18 cellular contexts compared by ENCODE assay signal in genomic region chr15:28111552-28111951, GRCh38. TPM values are rescaled to one million over a fixed set of nuclear protein-coding genes. Genes with fewer than 3 reads are reported as not detected.
"Had no signal": no experiment of that assay in that cellular context is flagged by ENCODE, and none has a peak within 500 bp of the region (broad histone marks: within the 10 kb centered on the region; RNA-seq: fewer than 3 reads in every experiment).

No MANE protein-coding gene starts in this region.

- H3K27me3 Mint-ChIP-seq: stimulated activated memory B cell treated with anti-CD40 and anti-IgM and Interleukin-4, amounts not matched to agents 10 μg/mL and 1 μg/mL and 100 μg/mL, for 72 hours had no signal

- ATAC-seq: foreskin keratinocyte; stimulated activated memory B cell treated with anti-CD40 and anti-IgM and Interleukin-4, amounts not matched to agents 10 μg/mL and 1 μg/mL and 100 μg/mL, for 72 hours had no signal

- DNase-seq: activated CD4-positive, alpha-beta T cell treated with anti-CD3 and anti-CD28 coated beads, Interleukin-2, amount 10 ng/mL, durations not matched to agents 7 days and 5 days; activated CD4-positive, CD25-positive, alpha-beta regulatory T cell; activated naive CD4-positive, alpha-beta T cell treated with anti-CD3 and anti-CD28 coated beads, Interleukin-2, amount 50 U/mL, for 16 hours; activated T-cell treated with anti-CD3 and anti-CD28 coated beads, Interleukin-2, amount 50 U/mL, for 1 hour; central memory CD4-positive, alpha-beta T cell; cortex of kidney; effector memory CD4-positive, alpha-beta T cell; foreskin keratinocyte; glutamatergic neuron; stimulated activated CD4-positive, alpha-beta T cell treated with anti-CD3 and anti-CD28 coated beads, Interleukin-12 subunit alpha, Interleukin-12 subunit beta, amount 100 ng/mL, for 4 hours; stimulated activated CD4-positive, alpha-beta T cell treated with anti-CD3 and anti-CD28 coated beads, Interleukin-2, amount 100 ng/mL, for 24 hours had no signal

- H3K4me1 ChIP-seq: foreskin keratinocyte had no signal

- H3K9me3 ChIP-seq: adrenal gland had no signal

- H3K4me3 ChIP-seq: adrenal gland had no signal

- FAIRE-seq: urothelium cell line had no signal

- H3K4me3 Mint-ChIP-seq: activated CD4-positive, alpha-beta T cell treated with anti-CD3 and anti-CD28 coated beads, Interleukin-2, amount 10 ng/mL, durations not matched to agents 7 days and 5 days; stimulated activated memory B cell treated with anti-CD40 and anti-IgM and Interleukin-4, amounts not matched to agents 10 μg/mL and 1 μg/mL and 100 μg/mL, for 72 hours; T-helper 2 cell treated with Interferon-gamma antibody and Interleukin-4, amounts not matched to agents 5 μg/mL and 100 μg/mL, for 36 hours had no signal

- H3K27ac ChIP-seq: adrenal gland, foreskin keratinocyte had no signal

- H3K27ac Mint-ChIP-seq: activated CD4-positive, alpha-beta T cell treated with anti-CD3 and anti-CD28 coated beads, Interleukin-2, amount 10 ng/mL, durations not matched to agents 7 days and 5 days; stimulated activated memory B cell treated with anti-CD40 and anti-IgM and Interleukin-4, amounts not matched to agents 10 μg/mL and 1 μg/mL and 100 μg/mL, for 72 hours; T-helper 2 cell treated with Interferon-gamma antibody and Interleukin-4, amounts not matched to agents 5 μg/mL and 100 μg/mL, for 36 hours had no signal

- H3K9me3 Mint-ChIP-seq: activated CD4-positive, alpha-beta T cell treated with anti-CD3 and anti-CD28 coated beads, Interleukin-2, amount 10 ng/mL, durations not matched to agents 7 days and 5 days; stimulated activated memory B cell treated with anti-CD40 and anti-IgM and Interleukin-4, amounts not matched to agents 10 μg/mL and 1 μg/mL and 100 μg/mL, for 72 hours; T-helper 2 cell treated with Interferon-gamma antibody and Interleukin-4, amounts not matched to agents 5 μg/mL and 100 μg/mL, for 36 hours had no signal

RNA-seq across cellular contexts. Expression of gene OCA2, which starts 12.4 kb away (rescaled TPM):
- total RNA-seq: activated CD4-positive, alpha-beta T cell treated with anti-CD3 and anti-CD28 coated beads, Interleukin-2, amount 10 ng/mL, durations not matched to agents 7 days and 5 days; activated CD8-positive, alpha-beta memory T cell treated with anti-CD3 and anti-CD28 coated beads for 36 hours; mesenteric fat pad; pulmonary artery endothelial cell had no signal
